In the genomic region with DNA sequence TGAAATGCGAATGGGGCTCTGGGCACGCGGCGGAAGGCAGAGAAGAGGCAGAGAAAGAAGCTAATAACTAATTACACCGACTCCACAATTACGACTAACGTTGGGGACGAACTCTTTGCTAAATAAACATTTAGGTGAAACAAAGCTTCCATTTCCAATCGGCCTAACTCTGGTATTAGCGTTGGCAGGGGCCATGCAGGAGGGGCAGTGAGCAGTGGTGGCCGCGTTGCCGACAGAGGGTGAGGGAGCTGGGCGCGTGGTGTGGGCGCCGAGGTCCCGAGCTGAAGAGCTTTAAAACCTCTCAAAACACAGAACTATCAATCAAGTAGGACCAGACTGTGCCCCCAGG, we compare ENCODE assay signal across 8 cellular contexts. TPM values are rescaled to one million over a fixed set of nuclear protein-coding genes. Genes with fewer than 3 reads are reported as not detected.
A peak's percentile ranks its signal among the peaks of the same experiment; 100 is the strongest.
DNase-seq lines count a peak whose midpoint lies in the region; ATAC-seq and TF ChIP-seq lines count a peak whose summit lies in the region.

No MANE protein-coding gene starts in this region.

- H3K36me3 Mint-ChIP-seq in natural killer cell, result no peaks in the 10 kb centered on the region

- H3K4me3 Mint-ChIP-seq in natural killer cell, result peak overlapping the region; percentile 95

- DNase-seq in NB4 (ENCODE audit: low read depth) (no peak), natural killer cell (no peak), NCI-H2107 treated with DMSO at 0.1 percent for 48 hours (lab: John Stamatoyannopoulos, UW; ENCODE audit: unreplicated experiment) (no peak), NK-92 (lab: John Stamatoyannopoulos, UW; ENCODE audit: unreplicated experiment) (no peak), GM19240 (ENCODE audit: insufficient read length, low spot score) (no peak)

- no peaks in the 10 kb centered on the region for H3K27me3 Mint-ChIP-seq in natural killer cell (ENCODE audit: low read depth in 2 of 2)

- peak overlapping the region; percentile 96 to 97 for H3K27ac Mint-ChIP-seq in natural killer cell

- H3K4me1 ChIP-seq in ectodermal cell (ENCODE audit: control insufficient read depth, insufficient read depth, low read length), result no peaks in the 10 kb centered on the region

- ATAC-seq in GM19372 (IDR thresholded peaks at IDR 0.05; ENCODE audit: low read depth, unreplicated experiment) (peak; percentile 14), natural killer cell (peak in 1 of 3 donors; percentile 9), esophagus mucosa (no peak)

- no peaks in the 10 kb centered on the region for H3K9me3 ChIP-seq in ectodermal cell (ENCODE audit: control insufficient read depth, low read length)

- TF ChIP-seq CTCF in NB4 (IDR thresholded peaks at IDR 0.05; ENCODE audit: low read depth, low read length) (no peak), natural killer cell (IDR thresholded peaks at IDR 0.05) (no peak)

- peaks cover 4% of the 10 kb centered on the region for H3K36me3 ChIP-seq in ectodermal cell (ENCODE audit: control insufficient read depth, insufficient read depth, low read length)

- peaks cover 8 to 11% of the 10 kb centered on the region in 2 donors for H3K4me1 Mint-ChIP-seq in natural killer cell

- H3K9me3 Mint-ChIP-seq in natural killer cell, result no peaks in the 10 kb centered on the region

- peak overlapping the region; percentile 68 for H3K4me3 ChIP-seq in NB4 (ENCODE audit: low read depth, low read length)
- H3K4me3 ChIP-seq in ectodermal cell (ENCODE audit: insufficient read depth, low read depth, low read length), result peak overlapping the region; percentile 88

- 45% methylated on average over 18 of the region's 18 CpGs for WGBS in ectodermal cell, 2 experiments

- no peaks in the 10 kb centered on the region for H3K27me3 ChIP-seq in ectodermal cell (ENCODE audit: control insufficient read depth, insufficient read depth, low read length, poor library complexity, severe bottlenecking)

- intact Hi-C loops in natural killer cell (cut with micrococcal nuclease), result no loop called here

- peak overlapping the region; percentile 84 for H3K27ac ChIP-seq in ectodermal cell (ENCODE audit: insufficient read depth, low read depth, low read length, poor library complexity, severe bottlenecking)

- no peak for TF ChIP-seq POLR2A in NB4 (IDR thresholded peaks at IDR 0.05; ENCODE audit: extremely low read depth, insufficient read length)

RNA-seq across cellular contexts. Expression of gene NDUFV3, which starts 0.6 kb away (rescaled TPM):
- 32.6 TPM for polyA plus RNA-seq in ectodermal cell (2013, experiment 1 of 4)
- polyA plus RNA-seq in ectodermal cell (2013, experiment 2 of 4), result 35.3 TPM
- polyA plus RNA-seq in ectodermal cell (2013, experiment 3 of 4), result 25.2 TPM
- polyA plus RNA-seq in ectodermal cell (2013, experiment 4 of 4), result 26.8 TPM
- total RNA-seq in natural killer cell (10 to 100 TPM; 21.8 to 25.7 (median 23.9) TPM), esophagus mucosa (17.7 TPM)

RNA-seq across cellular contexts. Expression of gene WDR4, which starts 13.2 kb away (rescaled TPM):
- 17.4 TPM for polyA plus RNA-seq in ectodermal cell (2013, experiment 1 of 4)
- 17.5 TPM for polyA plus RNA-seq in ectodermal cell (2013, experiment 2 of 4)
- polyA plus RNA-seq in ectodermal cell (2013, experiment 3 of 4), result 13.8 TPM
- polyA plus RNA-seq in ectodermal cell (2013, experiment 4 of 4), result 11.3 TPM
- total RNA-seq in natural killer cell (10 to 100 TPM; 11.1 to 15.5 (median 14.0) TPM), esophagus mucosa (19.8 TPM)

RNA-seq across cellular contexts. Expression of gene ERVH48-1, which starts 32.9 kb away (rescaled TPM):
- polyA plus RNA-seq in ectodermal cell (2013, experiment 1 of 4), result 0.31 TPM
- 0.41 TPM for polyA plus RNA-seq in ectodermal cell (2013, experiment 2 of 4)
- polyA plus RNA-seq in ectodermal cell (2013, experiment 3 of 4), result 0.43 TPM
- 0.57 TPM for polyA plus RNA-seq in ectodermal cell (2013, experiment 4 of 4)
- total RNA-seq in natural killer cell, result not detected
- total RNA-seq in esophagus mucosa, result not detected
